In the genomic region with DNA sequence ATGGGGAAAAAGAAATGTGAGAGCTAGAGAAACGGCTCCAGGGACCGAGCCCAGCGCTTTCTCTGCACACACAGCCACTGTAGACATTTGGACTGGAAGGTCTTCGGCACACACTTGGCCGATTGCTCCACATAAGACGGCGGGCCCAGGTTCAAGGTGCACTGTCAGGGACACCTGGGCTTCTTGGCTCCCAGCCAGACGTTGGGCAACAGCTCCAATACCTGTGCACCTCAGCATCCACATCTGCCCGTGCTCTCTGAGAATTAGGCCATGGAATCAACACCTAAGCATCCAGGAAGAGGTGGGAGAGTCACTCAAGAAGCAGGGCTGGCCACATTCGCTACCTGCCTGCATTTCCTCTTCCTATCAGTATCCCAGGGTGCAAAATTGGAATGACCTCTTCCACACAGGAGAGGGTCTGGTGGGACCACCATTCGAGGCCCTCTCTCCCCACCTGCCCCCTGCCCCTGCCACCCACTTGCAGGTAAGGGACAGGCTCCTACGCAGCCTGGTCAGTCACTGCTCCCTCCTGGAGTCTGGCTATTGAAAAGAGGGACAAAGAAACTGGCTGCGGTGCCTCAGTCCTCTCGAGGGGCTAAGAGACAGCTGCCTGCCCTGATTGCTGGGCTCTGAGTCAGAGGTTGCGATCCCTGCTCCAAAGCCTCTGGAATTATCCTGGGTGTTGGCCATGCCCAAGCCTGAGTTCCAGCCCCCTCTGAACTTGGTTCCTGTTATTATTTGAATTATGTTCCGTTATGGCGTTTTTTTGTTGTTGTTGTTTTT, we compare ENCODE assay signal across 13 cellular contexts. TPM values are rescaled to one million over a fixed set of nuclear protein-coding genes. Genes with fewer than 3 reads are reported as not detected.
DNase-seq lines count a peak whose midpoint lies in the region; ATAC-seq and TF ChIP-seq lines count a peak whose summit lies in the region.
"Had no signal": no experiment of that assay in that cellular context is flagged by ENCODE, and none has a peak within 500 bp of the region (broad histone marks: within the 10 kb centered on the region; RNA-seq: fewer than 3 reads in every experiment).

No MANE protein-coding gene starts in this region.

- no peak overlapping the region for H3K23ac ChIP-seq in mesenchymal stem cell (ENCODE audit: low read length in 2 of 2)

- peak overlapping the region; percentile 8 for H2BK15ac ChIP-seq in mesenchymal stem cell (ENCODE audit: low read depth, poor library complexity, severe bottlenecking)

- peak overlapping the region; percentile 44 for H4K91ac ChIP-seq in mesenchymal stem cell (ENCODE audit: low read length)

- H3K9me3 ChIP-seq in HCT116 (ENCODE audit: control insufficient read depth in 1 of 2, insufficient read depth in 1 of 2, low read depth in 1 of 2, low read length in 2 of 2) (no peaks in the 10 kb centered on the region), body of pancreas (no peaks in the 10 kb centered on the region), mesenchymal stem cell (ENCODE audit: control insufficient read depth, low read length) (no peaks in the 10 kb centered on the region), tibial nerve (no peaks in the 10 kb centered on the region)

- H4K8ac ChIP-seq in mesenchymal stem cell (ENCODE audit: low read length) = peak overlapping the region; percentile 40

- peak overlapping the region; percentile 92 for H3K27ac ChIP-seq in ACC112 (ENCODE audit: low read depth, low read length)
- H3K27ac ChIP-seq in HCT116 (ENCODE audit: low read depth, low read length) = no peak overlapping the region
- H3K27ac ChIP-seq in body of pancreas = peak overlapping the region in 1 of 4 donors; percentile 27
- H3K27ac ChIP-seq in mesenchymal stem cell (ENCODE audit: low read length, poor library complexity, severe bottlenecking) = no peak overlapping the region
- H3K27ac ChIP-seq in tibial nerve = no peak overlapping the region

- H3K4me3 ChIP-seq in ACC112 (ENCODE audit: low read depth, low read length) (no peak overlapping the region), HCT116 (replicated peaks in 1 of 2; ENCODE audit: low read depth in 1 of 2, low read length in 2 of 2) (no peak overlapping the region), body of pancreas (no peak overlapping the region), mesenchymal stem cell (ENCODE audit: insufficient read depth in 1 of 2, low read depth in 1 of 2, low read length in 2 of 2) (no peak overlapping the region), tibial nerve (no peak overlapping the region)

- no peak overlapping the region for H3K14ac ChIP-seq in mesenchymal stem cell (ENCODE audit: low read length in 2 of 2)

- POLR2A ChIA-PET in HCT116 (lab: Charles Lee) = no interaction called here
- POLR2A ChIA-PET in naive thymus-derived CD8-positive, alpha-beta T cell (lab: Charles Lee) = interaction anchor here (0.7 kb wide), 1 partner anchor 101 kb away, joined by 3 read pairs; no protein-coding TSS in a partner anchor

- H3K18ac ChIP-seq in mesenchymal stem cell (ENCODE audit: low read depth in 1 of 2, low read length in 2 of 2) = no peak overlapping the region

- no peaks in the 10 kb centered on the region for H3K9me2 ChIP-seq in HCT116 (ENCODE audit: insufficient read depth)

- no peak overlapping the region for H2BK5ac ChIP-seq in mesenchymal stem cell (ENCODE audit: low read depth, low read length, poor library complexity, severe bottlenecking)

- TF ChIP-seq EP300 in tibial nerve (IDR thresholded peaks at IDR 0.05) = no peak

- peak overlapping the region; percentile 41 for H2AK5ac ChIP-seq in mesenchymal stem cell (ENCODE audit: low read length, severe bottlenecking)

- H3K4ac ChIP-seq in mesenchymal stem cell (ENCODE audit: low read depth in 1 of 2, low read length in 2 of 2) = no peak overlapping the region

- no peaks in the 10 kb centered on the region for H4K20me1 ChIP-seq in HCT116 (ENCODE audit: insufficient read depth)

- CTCF ChIA-PET in HCT116 (lab: Charles Lee) = interaction anchor here (1.3 kb wide), 1 partner anchor 11 kb away, joined by 3 read pairs; no protein-coding TSS in a partner anchor

- H3K27me3 Mint-ChIP-seq in naive thymus-derived CD8-positive, alpha-beta T cell = peaks cover 0 to 16% (median 3%) of the 10 kb centered on the region in 5 donors
- H3K27me3 Mint-ChIP-seq: activated CD8-positive, alpha-beta T cell treated with anti-CD3 and anti-CD28 coated beads for 36 hours had no signal

- TF ChIP-seq CTCF in HCT116 (IDR thresholded peaks at IDR 0.05 in 2 of 3, conservative IDR thresholded peaks at IDR 0.05 in 1 of 3; ENCODE audit: borderline replicate concordance in 1 of 3, insufficient read depth in 1 of 3, low read depth in 2 of 3, low read length in 2 of 3) = no peak
- no peak for TF ChIP-seq CTCF in body of pancreas (IDR thresholded peaks at IDR 0.05)
- no peak for TF ChIP-seq CTCF in tibial nerve (IDR thresholded peaks at IDR 0.05)

- intact Hi-C loops in HCT116 (cut with micrococcal nuclease) = no loop called here
- intact Hi-C loops in body of pancreas (cut with DNase I) = loop anchor here (10.0 kb wide), 1 partner anchor 632 kb away; no protein-coding TSS in a partner anchor

- no peaks in the 10 kb centered on the region for H3K36me3 Mint-ChIP-seq in naive thymus-derived CD8-positive, alpha-beta T cell

- whole genome bisulfite sequencing in body of pancreas, 2 donors = 55 to 60% methylated on average over 16 to 17 of the region's 17 CpGs
- 78% methylated on average over 17 of the region's 17 CpGs for WGBS in mesenchymal stem cell
- 72 to 75% methylated on average over 15 to 17 of the region's 17 CpGs for WGBS in tibial nerve, 2 donors

- TF ChIP-seq POLR2A in HCT116 (IDR thresholded peaks at IDR 0.05; ENCODE audit: borderline replicate concordance, extremely low read depth, insufficient read depth, insufficient read length) = no peak
- TF ChIP-seq POLR2A in body of pancreas (IDR thresholded peaks at IDR 0.05) = no peak
- TF ChIP-seq POLR2A in tibial nerve (IDR thresholded peaks at IDR 0.05) = no peak

- RAD21 ChIA-PET in HCT116 (lab: Charles Lee; ENCODE audit: low non-redundant PET in 1 of 2, low total read pairs in 2 of 2, uncharacterized antibody in 2 of 2, unreplicated experiment in 2 of 2) = no interaction called here

- H3K27ac Mint-ChIP-seq in naive thymus-derived CD8-positive, alpha-beta T cell = no peak overlapping the region
- H3K27ac Mint-ChIP-seq: activated CD8-positive, alpha-beta T cell treated with anti-CD3 and anti-CD28 coated beads for 36 hours had no signal

- H3K27me3 ChIP-seq in ACC112 (ENCODE audit: insufficient read depth, low read length) (no peaks in the 10 kb centered on the region), HCT116 (ENCODE audit: insufficient read depth, low read length) (no peaks in the 10 kb centered on the region), body of pancreas (no peaks in the 10 kb centered on the region), mesenchymal stem cell (ENCODE audit: control insufficient read depth in 1 of 2, insufficient read depth in 1 of 2, low read length in 2 of 2) (peaks cover 4 to 9% of the 10 kb centered on the region in 2 experiments), tibial nerve (no peaks in the 10 kb centered on the region)

- H3K4me1 ChIP-seq in ACC112 (ENCODE audit: control insufficient read depth, insufficient read depth, low read length, unreplicated experiment) (peaks cover 43% of the 10 kb centered on the region), HCT116 (ENCODE audit: control insufficient read depth in 1 of 2, insufficient read depth in 2 of 2, low read length in 2 of 2) (peaks cover 31 to 48% of the 10 kb centered on the region in 2 experiments), body of pancreas (peaks cover 45% of the 10 kb centered on the region), mesenchymal stem cell (ENCODE audit: control insufficient read depth, insufficient read depth, low read depth, low read length) (peaks cover 28% of the 10 kb centered on the region), tibial nerve (peaks cover 0 to 48% (median 8%) of the 10 kb centered on the region in 4 donors)

- peaks cover 11 to 23% (median 18%) of the 10 kb centered on the region in 4 donors for H3K4me1 Mint-ChIP-seq in naive thymus-derived CD8-positive, alpha-beta T cell

- H3K9ac ChIP-seq in HCT116 (ENCODE audit: low read length) = no peak overlapping the region
- H3K9ac ChIP-seq in mesenchymal stem cell (ENCODE audit: low read length) = peak overlapping the region; percentile 37

- no peaks in the 10 kb centered on the region for H3K36me3 ChIP-seq in ACC112 (ENCODE audit: insufficient read depth, low read length)
- H3K36me3 ChIP-seq in HCT116 (ENCODE audit: control insufficient read depth in 1 of 2, insufficient read depth in 2 of 2, low read length in 2 of 2) = no peaks in the 10 kb centered on the region
- H3K36me3 ChIP-seq in body of pancreas (replicated peaks in 1 of 2; ENCODE audit: insufficient read depth in 1 of 2, low read depth in 2 of 2) = no peaks in the 10 kb centered on the region
- no peaks in the 10 kb centered on the region for H3K36me3 ChIP-seq in mesenchymal stem cell (ENCODE audit: control insufficient read depth in 1 of 2, insufficient read depth in 2 of 2, low read depth in 1 of 2, low read length in 2 of 2)
- no peaks in the 10 kb centered on the region for H3K36me3 ChIP-seq in tibial nerve

- H3K9me3 Mint-ChIP-seq in naive thymus-derived CD8-positive, alpha-beta T cell = no peaks in the 10 kb centered on the region
- H3K9me3 Mint-ChIP-seq: activated CD8-positive, alpha-beta T cell treated with anti-CD3 and anti-CD28 coated beads for 36 hours had no signal

- no peak overlapping the region for H2BK120ac ChIP-seq in mesenchymal stem cell (ENCODE audit: low read depth, low read length)

- TF ChIP-seq RAD21 in HCT116 (IDR thresholded peaks at IDR 0.05; ENCODE audit: low read depth) = no peak

- DNase-seq in HCT116 (ENCODE audit: low read depth, low spot score) (no peak), body of pancreas (peak; percentile 87 to 96 (median 94)), mesenchymal stem cell (peak; percentile 37), NK-92 (lab: John Stamatoyannopoulos, UW; ENCODE audit: unreplicated experiment) (no peak), tibial nerve (ENCODE audit: low spot score in 2 of 2) (no peak)
- no peak for DNase-seq in naive thymus-derived CD8-positive, alpha-beta T cell
- DNase-seq in stimulated activated CD4-positive, alpha-beta T cell treated with anti-CD3 and anti-CD28 coated beads, Interleukin-1b, Interleukin-23, amount 100 ng/mL, for 48 hours = no peak
- DNase-seq: activated CD8-positive, alpha-beta T cell treated with anti-CD3 and anti-CD28 coated beads for 36 hours; activated naive CD4-positive, alpha-beta T cell treated with Interleukin-2 at 50 U/mL for 16 hours; AML-193; cerebellar nuclear complex; NCI-H1105 had no signal

- H2BK12ac ChIP-seq in mesenchymal stem cell (ENCODE audit: low read length in 2 of 2) = no peak overlapping the region

- no peaks in the 10 kb centered on the region for H3K79me1 ChIP-seq in mesenchymal stem cell (replicated peaks; ENCODE audit: low read length, poor library complexity, severe bottlenecking)

- BruUV-seq in HCT116 (replicated peaks; lab: Mats Ljungman, UMichigan) = no TSS peak

- no peak overlapping the region for H3K4me3 Mint-ChIP-seq in naive thymus-derived CD8-positive, alpha-beta T cell
- H3K4me3 Mint-ChIP-seq: activated CD8-positive, alpha-beta T cell treated with anti-CD3 and anti-CD28 coated beads for 36 hours had no signal

- H3K4me2 ChIP-seq in HCT116 (ENCODE audit: low read length) = peak overlapping the region; percentile 81; the same call in 1 of the 2 replicates
- no peak overlapping the region for H3K4me2 ChIP-seq in mesenchymal stem cell (ENCODE audit: low read length, poor library complexity, severe bottlenecking)

- H2AFZ ChIP-seq in ACC112 (ENCODE audit: low read length, unreplicated experiment) (no peak overlapping the region), HCT116 (ENCODE audit: low read depth, low read length, poor library complexity, severe bottlenecking) (no peak overlapping the region), mesenchymal stem cell (ENCODE audit: low read depth, low read length) (no peak overlapping the region)

- ATAC-seq in HCT116 (no peak), body of pancreas (peak; percentile 77)
- ATAC-seq in naive thymus-derived CD8-positive, alpha-beta T cell = no peak
- ATAC-seq: activated CD8-positive, alpha-beta T cell treated with anti-CD3 and anti-CD28 coated beads for 36 hours had no signal

- H3K79me2 ChIP-seq in ACC112 (ENCODE audit: control insufficient read depth, insufficient read depth, low read length, unreplicated experiment) (no peaks in the 10 kb centered on the region), HCT116 (ENCODE audit: insufficient read depth, low read length) (no peaks in the 10 kb centered on the region)

RNA-seq across cellular contexts. Expression of a gene that starts 40.1 kb away (rescaled TPM):
- total RNA-seq in HCT116 (2021; ENCODE audit: unreplicated experiment) (27.9 TPM), body of pancreas (10 to 100 TPM; 12.9 to 19.5 TPM), tibial nerve (10 to 100 TPM; 10.8 to 21.4 (median 17.9) TPM)
- polyA plus RNA-seq in HCT116 (2012) = 8.2 and 9.5 TPM in 2 replicates
- 12.1 TPM for polyA plus RNA-seq in mesenchymal stem cell (2013, experiment 1 of 2)
- polyA plus RNA-seq in mesenchymal stem cell (2013, experiment 2 of 2) = 12.5 TPM
- total RNA-seq in naive thymus-derived CD8-positive, alpha-beta T cell = 10 to 100 TPM; 15.9 to 19.3 TPM
- 10 to 100 TPM; 10.1 to 13.1 (median 11.1) TPM for polyA plus RNA-seq in naive thymus-derived CD8-positive, alpha-beta T cell

Comparison
In these comparisons a context has a peak if more than half of its experiments do, and no peak if none do; other contexts are left out.
1. DNase-seq: peak in body of pancreas (4 of 4) and mesenchymal stem cell (single experiment); none in HCT116 (single experiment), naive thymus-derived CD8-positive, alpha-beta T cell (0 of 10), NK-92 (single experiment), tibial nerve (0 of 2) and stimulated activated CD4-positive, alpha-beta T cell treated with anti-CD3 and anti-CD28 coated beads, Interleukin-1b, Interleukin-23, amount 100 ng/mL, for 48 hours (single experiment).